ENCODE assay signal across 8 cellular contexts in the genomic region with DNA sequence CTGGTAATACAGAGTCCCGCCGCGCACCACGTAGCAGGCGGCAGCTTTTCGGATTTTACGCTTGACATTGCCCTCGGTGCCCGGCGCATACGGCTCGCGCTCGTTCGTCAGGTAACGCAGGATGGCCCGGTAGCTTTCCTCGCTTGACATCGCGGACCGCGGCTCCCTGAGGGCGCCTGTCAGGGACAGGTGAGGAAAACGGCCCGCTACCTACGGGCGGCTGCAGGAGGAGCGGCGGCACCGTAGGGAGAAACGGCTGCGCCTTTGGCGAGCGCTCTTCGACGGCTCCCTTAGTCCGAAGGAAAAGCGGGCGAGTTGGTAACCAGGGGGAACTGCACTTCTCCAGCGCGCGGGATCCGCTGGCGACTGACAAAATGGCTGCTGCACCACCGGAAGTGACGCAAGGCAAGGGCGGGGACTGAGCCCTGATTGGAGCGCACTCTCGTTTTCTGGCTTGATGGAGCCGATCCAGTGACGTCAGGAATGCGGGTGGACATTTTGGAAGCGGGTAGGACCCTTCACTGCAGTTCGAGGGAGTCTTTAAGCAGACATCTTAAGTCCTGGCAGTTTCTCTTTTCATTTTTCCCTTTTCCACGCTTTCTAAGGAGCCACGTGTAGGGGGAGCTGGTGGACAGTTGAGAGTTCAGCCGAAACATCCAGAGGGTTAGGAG. TPM values are rescaled to one million over a fixed set of nuclear protein-coding genes. Genes with fewer than 3 reads are reported as not detected.
DNase-seq lines count a peak whose midpoint lies in the region; ATAC-seq and TF ChIP-seq lines count a peak whose summit lies in the region.

A gene with protein sequence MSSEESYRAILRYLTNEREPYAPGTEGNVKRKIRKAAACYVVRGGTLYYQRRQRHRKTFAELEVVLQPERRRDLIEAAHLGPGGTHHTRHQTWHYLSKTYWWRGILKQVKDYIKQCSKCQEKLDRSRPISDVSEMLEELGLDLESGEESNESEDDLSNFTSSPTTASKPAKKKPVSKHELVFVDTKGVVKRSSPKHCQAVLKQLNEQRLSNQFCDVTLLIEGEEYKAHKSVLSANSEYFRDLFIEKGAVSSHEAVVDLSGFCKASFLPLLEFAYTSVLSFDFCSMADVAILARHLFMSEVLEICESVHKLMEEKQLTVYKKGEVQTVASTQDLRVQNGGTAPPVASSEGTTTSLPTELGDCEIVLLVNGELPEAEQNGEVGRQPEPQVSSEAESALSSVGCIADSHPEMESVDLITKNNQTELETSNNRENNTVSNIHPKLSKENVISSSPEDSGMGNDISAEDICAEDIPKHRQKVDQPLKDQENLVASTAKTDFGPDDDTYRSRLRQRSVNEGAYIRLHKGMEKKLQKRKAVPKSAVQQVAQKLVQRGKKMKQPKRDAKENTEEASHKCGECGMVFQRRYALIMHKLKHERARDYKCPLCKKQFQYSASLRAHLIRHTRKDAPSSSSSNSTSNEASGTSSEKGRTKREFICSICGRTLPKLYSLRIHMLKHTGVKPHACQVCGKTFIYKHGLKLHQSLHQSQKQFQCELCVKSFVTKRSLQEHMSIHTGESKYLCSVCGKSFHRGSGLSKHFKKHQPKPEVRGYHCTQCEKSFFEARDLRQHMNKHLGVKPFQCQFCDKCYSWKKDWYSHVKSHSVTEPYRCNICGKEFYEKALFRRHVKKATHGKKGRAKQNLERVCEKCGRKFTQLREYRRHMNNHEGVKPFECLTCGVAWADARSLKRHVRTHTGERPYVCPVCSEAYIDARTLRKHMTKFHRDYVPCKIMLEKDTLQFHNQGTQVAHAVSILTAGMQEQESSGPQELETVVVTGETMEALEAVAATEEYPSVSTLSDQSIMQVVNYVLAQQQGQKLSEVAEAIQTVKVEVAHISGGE (minus strand): TSS at position 368 of the 671 bp plus-strand sequence. CDS start 218 bp downstream, at position 150.

- peak within 1 kb of the TSS; percentile 90 for H3K4me3 ChIP-seq in GM12864 (ENCODE audit: low read depth, low read length)
- H3K4me3 ChIP-seq in heart right ventricle = peak within 1 kb of the TSS; percentile 78 to 100 (median 96)

- no peaks in the 10 kb centered on the region for H3K9me3 Mint-ChIP-seq in activated naive CD8-positive, alpha-beta T cell treated with anti-CD3 and anti-CD28 coated beads, Interleukin-2, amount 10 ng/mL, durations not matched to agents 7 days and 5 days

- peaks cover 0 to 35% (median 23%) of the 10 kb centered on the region in 9 donors for H3K36me3 ChIP-seq in heart right ventricle

- peaks cover 13% of the 10 kb centered on the region for H3K36me3 Mint-ChIP-seq in activated naive CD8-positive, alpha-beta T cell treated with anti-CD3 and anti-CD28 coated beads, Interleukin-2, amount 10 ng/mL, durations not matched to agents 7 days and 5 days

- POLR2A ChIA-PET in activated naive CD8-positive, alpha-beta T cell treated with anti-CD3 and anti-CD28 coated beads, Interleukin-2, amount 10 ng/mL, durations not matched to agents 7 days and 5 days (lab: Charles Lee) = interaction anchor here (0.7 to 3.4 kb wide), 9 partner anchors 9 to 698 kb away, joined by 3 to 51 read pairs (median 5); a partner anchor contains a TSS

- peaks cover 10 to 46% (median 28%) of the 10 kb centered on the region in 9 donors for H3K4me1 ChIP-seq in heart right ventricle

- H3K4me3 Mint-ChIP-seq in activated naive CD8-positive, alpha-beta T cell treated with anti-CD3 and anti-CD28 coated beads, Interleukin-2, amount 10 ng/mL, durations not matched to agents 7 days and 5 days = peak within 1 kb of the TSS; percentile 84

- peak within 1 kb of the TSS; percentile 83 to 99 (median 98) for H3K27ac ChIP-seq in heart right ventricle

- WGBS in heart right ventricle, 2 donors = 0 to 1% methylated on average over 56 to 57 of the region's 57 CpGs

- intact Hi-C loops in heart right ventricle (cut with DNase I) = loop anchor here in 6 of 10 donors (1.0 to 10.0 kb wide), 6 partner anchors 9 to 165 kb away; a partner anchor contains a TSS

- H3K27ac Mint-ChIP-seq in activated naive CD8-positive, alpha-beta T cell treated with anti-CD3 and anti-CD28 coated beads, Interleukin-2, amount 10 ng/mL, durations not matched to agents 7 days and 5 days = peak within 1 kb of the TSS; percentile 96

- no peaks in the 10 kb centered on the region for H3K27me3 Mint-ChIP-seq in activated naive CD8-positive, alpha-beta T cell treated with anti-CD3 and anti-CD28 coated beads, Interleukin-2, amount 10 ng/mL, durations not matched to agents 7 days and 5 days

- no peaks in the 10 kb centered on the region for H3K27me3 ChIP-seq in heart right ventricle

- peaks cover 32% of the 10 kb centered on the region for H3K4me1 Mint-ChIP-seq in activated naive CD8-positive, alpha-beta T cell treated with anti-CD3 and anti-CD28 coated beads, Interleukin-2, amount 10 ng/mL, durations not matched to agents 7 days and 5 days

- H3K9me3 ChIP-seq in heart right ventricle = no peaks in the 10 kb centered on the region

- TF ChIP-seq CTCF in GM12864 (IDR thresholded peaks at IDR 0.05; ENCODE audit: low read depth, low read length, missing control alignments) (peak; percentile 18), heart right ventricle (IDR thresholded peaks at IDR 0.05) (peak in 8 of 9 donors; percentile 36 to 73 (median 56))

- peak; percentile 73 for ATAC-seq in HG02610 (IDR thresholded peaks at IDR 0.05; ENCODE audit: unreplicated experiment)
- peak; percentile 74 for ATAC-seq in activated naive CD8-positive, alpha-beta T cell treated with anti-CD3 and anti-CD28 coated beads, Interleukin-2, amount 10 ng/mL, durations not matched to agents 7 days and 5 days (ENCODE audit: low read depth)
- ATAC-seq in heart right ventricle = peak; percentile 89 to 97 (median 95)

- DNase-seq in GM12864 (ENCODE audit: low read depth) (peak; percentile 99), heart right ventricle (peak; percentile 99 to 100), putamen (ENCODE audit: low spot score) (peak; percentile 100), midbrain (lab: John Stamatoyannopoulos, UW) (no peak), NCI-H69 (lab: John Stamatoyannopoulos, UW) (no peak)
- peak; percentile 99 for DNase-seq in activated naive CD8-positive, alpha-beta T cell treated with anti-CD3 and anti-CD28 coated beads, Interleukin-2, amount 10 ng/mL, durations not matched to agents 7 days and 5 days

TF ChIP-seq in PFSK-1, 5 proteins besides CTCF, POLR2A, EP300 and RAD21:
- no peak for TF ChIP-seq FOXP2 (optimal IDR thresholded peaks at IDR 0.05; ENCODE audit: borderline replicate concordance, extremely low read depth, extremely low read length, insufficient read depth)
- TF ChIP-seq SIN3A (IDR thresholded peaks at IDR 0.05; ENCODE audit: borderline replicate concordance, insufficient read depth, low read length) = no peak
- peak; percentile 65; the same call in 1 of the 2 replicates for TF ChIP-seq POLR2AphosphoS5 (IDR thresholded peaks at IDR 0.05; ENCODE audit: low read depth, low read length)
- TF ChIP-seq, protein P1, sequence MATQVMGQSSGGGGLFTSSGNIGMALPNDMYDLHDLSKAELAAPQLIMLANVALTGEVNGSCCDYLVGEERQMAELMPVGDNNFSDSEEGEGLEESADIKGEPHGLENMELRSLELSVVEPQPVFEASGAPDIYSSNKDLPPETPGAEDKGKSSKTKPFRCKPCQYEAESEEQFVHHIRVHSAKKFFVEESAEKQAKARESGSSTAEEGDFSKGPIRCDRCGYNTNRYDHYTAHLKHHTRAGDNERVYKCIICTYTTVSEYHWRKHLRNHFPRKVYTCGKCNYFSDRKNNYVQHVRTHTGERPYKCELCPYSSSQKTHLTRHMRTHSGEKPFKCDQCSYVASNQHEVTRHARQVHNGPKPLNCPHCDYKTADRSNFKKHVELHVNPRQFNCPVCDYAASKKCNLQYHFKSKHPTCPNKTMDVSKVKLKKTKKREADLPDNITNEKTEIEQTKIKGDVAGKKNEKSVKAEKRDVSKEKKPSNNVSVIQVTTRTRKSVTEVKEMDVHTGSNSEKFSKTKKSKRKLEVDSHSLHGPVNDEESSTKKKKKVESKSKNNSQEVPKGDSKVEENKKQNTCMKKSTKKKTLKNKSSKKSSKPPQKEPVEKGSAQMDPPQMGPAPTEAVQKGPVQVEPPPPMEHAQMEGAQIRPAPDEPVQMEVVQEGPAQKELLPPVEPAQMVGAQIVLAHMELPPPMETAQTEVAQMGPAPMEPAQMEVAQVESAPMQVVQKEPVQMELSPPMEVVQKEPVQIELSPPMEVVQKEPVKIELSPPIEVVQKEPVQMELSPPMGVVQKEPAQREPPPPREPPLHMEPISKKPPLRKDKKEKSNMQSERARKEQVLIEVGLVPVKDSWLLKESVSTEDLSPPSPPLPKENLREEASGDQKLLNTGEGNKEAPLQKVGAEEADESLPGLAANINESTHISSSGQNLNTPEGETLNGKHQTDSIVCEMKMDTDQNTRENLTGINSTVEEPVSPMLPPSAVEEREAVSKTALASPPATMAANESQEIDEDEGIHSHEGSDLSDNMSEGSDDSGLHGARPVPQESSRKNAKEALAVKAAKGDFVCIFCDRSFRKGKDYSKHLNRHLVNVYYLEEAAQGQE (IDR thresholded peaks at IDR 0.05; ENCODE audit: insufficient read depth in 1 of 2, low read depth in 2 of 2, low read length in 2 of 2) = no peak
- TF ChIP-seq TAF1 (IDR thresholded peaks at IDR 0.05; ENCODE audit: borderline replicate concordance, insufficient read depth, low read length) = peak; percentile 61

RNA-seq across cellular contexts. Expression of the gene that starts here (rescaled TPM):
- polyA plus RNA-seq in PFSK-1 (2012; ENCODE audit: insufficient read length, low read depth) = 6.7 TPM
- 10 to 100 TPM; 35.0 to 35.3 TPM for total RNA-seq in activated naive CD8-positive, alpha-beta T cell treated with anti-CD3 and anti-CD28 coated beads, Interleukin-2, amount 10 ng/mL, durations not matched to agents 7 days and 5 days
- total RNA-seq in heart right ventricle = 10 to 100 TPM in 1 of 10 donors, 1 to 10 TPM in 9; 7.5 to 13.3 (median 8.7) TPM
- 1 to 10 TPM; 3.5 to 7.5 TPM for polyA plus RNA-seq in heart right ventricle

Comparison
In these comparisons a context has a peak if more than half of its experiments do, and no peak if none do; other contexts are left out.
1. DNase-seq: peak in GM12864 (single experiment), activated naive CD8-positive, alpha-beta T cell treated with anti-CD3 and anti-CD28 coated beads, Interleukin-2, amount 10 ng/mL, durations not matched to agents 7 days and 5 days (single experiment), heart right ventricle (2 of 2) and putamen (single experiment); none in midbrain (single experiment) and NCI-H69 (single experiment).
2. Peak in every context shown above with its lines, with median percentiles within 50 percentile points of each other: ATAC-seq.